8 cellular contexts compared by ENCODE assay signal in genomic region chr1:231240531-231240882, GRCh38. TPM values are rescaled to one million over a fixed set of nuclear protein-coding genes. Genes with fewer than 3 reads are reported as not detected.
DNase-seq lines count a peak whose midpoint lies in the region; ATAC-seq and TF ChIP-seq lines count a peak whose summit lies in the region.

No MANE protein-coding gene starts in this region.

- ATAC-seq in GM21515 (IDR thresholded peaks at IDR 0.05; ENCODE audit: unreplicated experiment) = peak; percentile 6

- no peak for TF ChIP-seq CTCF in neural crest cell (conservative IDR thresholded peaks at IDR 0.05)

- peaks cover 11% of the 10 kb centered on the region for H3K4me1 ChIP-seq in SJSA1 (replicated peaks)
- no peaks in the 10 kb centered on the region for H3K4me1 ChIP-seq in esophagus (ENCODE audit: control insufficient read depth in 2 of 2, insufficient read depth in 2 of 2, low read length in 1 of 2)

- DNase-seq in AG08396 (ENCODE audit: low spot score) (peak; percentile 21), SJSA1 (ENCODE audit: low read depth in 1 of 2, low spot score in 2 of 2) (no peak), neural crest cell (ENCODE audit: low read depth, low spot score) (no peak), DMS53 treated with DMSO at 0.1 percent for 48 hours (lab: John Stamatoyannopoulos, UW; ENCODE audit: unreplicated experiment) (no peak), islet precursor cell (no peak), activated gamma-delta T cell (lab: John Stamatoyannopoulos, UW) (no peak)

- no peaks in the 10 kb centered on the region for H3K27me3 ChIP-seq in SJSA1 (replicated peaks)
- H3K27me3 ChIP-seq in esophagus (ENCODE audit: control insufficient read depth in 1 of 2, insufficient read depth in 2 of 2, low read length in 2 of 2) = no peaks in the 10 kb centered on the region

- H3K9me3 Mint-ChIP-seq in neural crest cell = no peaks in the 10 kb centered on the region

- H3K27me3 Mint-ChIP-seq in neural crest cell (ENCODE audit: low read depth) = no peaks in the 10 kb centered on the region

- 2% methylated on average over 13 of the region's 13 CpGs for WGBS in esophagus, 2 donors

- H3K4me3 Mint-ChIP-seq in neural crest cell = peak overlapping the region; percentile 97

- no peaks in the 10 kb centered on the region for H3K9me3 ChIP-seq in SJSA1 (replicated peaks)
- H3K9me3 ChIP-seq in esophagus (ENCODE audit: control insufficient read depth in 2 of 2, insufficient read depth in 1 of 2, low read depth in 1 of 2, low read length in 1 of 2) = no peaks in the 10 kb centered on the region

- peaks cover 4% of the 10 kb centered on the region for H3K36me3 Mint-ChIP-seq in neural crest cell (ENCODE audit: low read depth)

- H3K27ac ChIP-seq in SJSA1 = peak overlapping the region; percentile 58
- H3K27ac ChIP-seq in esophagus (ENCODE audit: low read depth in 2 of 2, low read length in 1 of 2) = peak overlapping the region; percentile 55 to 93

- H3K36me3 ChIP-seq in SJSA1 (peaks cover 25% of the 10 kb centered on the region), esophagus (ENCODE audit: control insufficient read depth in 2 of 2, insufficient read depth in 2 of 2, low read length in 1 of 2) (peaks cover 0 to 4% of the 10 kb centered on the region in 2 donors)

- H3K4me3 ChIP-seq in SJSA1 = peak overlapping the region; percentile 75
- H3K4me3 ChIP-seq in esophagus (ENCODE audit: low read depth in 1 of 2, low read length in 2 of 2) = peak overlapping the region; percentile 72 to 93

- H3K4me1 Mint-ChIP-seq in neural crest cell = peaks cover 27% of the 10 kb centered on the region

- H3K27ac Mint-ChIP-seq in neural crest cell (ENCODE audit: unreplicated experiment) = peak overlapping the region; percentile 48

RNA-seq across cellular contexts. Expression of gene GNPAT, which starts 0.5 kb away (rescaled TPM):
- total RNA-seq in SJSA1 (2014; rRNA removed; shearing (Covaris generic)) = 71.9 and 80.1 TPM in 2 replicates
- polyA plus RNA-seq in esophagus = 10 to 100 TPM; 18.5 to 33.1 TPM
- 69.2 and 70.3 TPM in 2 replicates for total RNA-seq in neural crest cell
